Comparison of ENCODE assay signal across 14 cellular contexts in the genomic region with DNA sequence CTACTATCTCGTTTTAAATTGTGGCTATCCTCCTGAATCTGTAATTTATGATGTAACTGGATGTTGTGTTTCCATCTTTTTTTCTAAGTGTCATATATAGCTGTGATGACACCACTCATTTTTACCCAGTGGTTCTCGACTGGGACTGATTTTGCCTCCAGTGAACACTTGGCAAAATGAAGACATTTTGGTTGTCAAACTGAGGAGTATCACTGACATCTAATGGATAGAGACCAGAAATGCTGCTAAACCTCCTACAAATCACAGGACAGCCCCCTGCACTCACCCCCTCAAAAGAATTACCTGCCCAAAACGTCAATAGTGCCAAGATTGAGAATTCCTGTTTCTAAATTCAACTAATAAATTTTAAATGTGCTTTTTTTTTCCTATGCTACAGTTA.
A peak's percentile ranks its signal among the peaks of the same experiment; 100 is the strongest.
DNase-seq lines count a peak whose midpoint lies in the region; ATAC-seq and TF ChIP-seq lines count a peak whose summit lies in the region.
"Had no signal": no experiment of that assay in that cellular context is flagged by ENCODE, and none has a peak within 500 bp of the region (broad histone marks: within the 10 kb centered on the region; RNA-seq: fewer than 3 reads in every experiment).

No MANE protein-coding gene starts in this region.

- H3K27me3 ChIP-seq in RWPE2 (ENCODE audit: insufficient read depth, poor library complexity, severe bottlenecking) = no peaks in the 10 kb centered on the region
- H3K27me3 ChIP-seq: cardiac muscle cell had no signal

- H3K27ac Mint-ChIP-seq in stimulated activated naive CD8-positive, alpha-beta T cell treated with anti-CD3 and anti-CD28 coated beads, Interleukin-15, Interleukin-2, amounts not matched to agents 100 ng/mL and 50 ng/mL, for 24 hours = no peak overlapping the region

- DNase-seq in stimulated activated naive CD8-positive, alpha-beta T cell treated with anti-CD3 and anti-CD28 coated beads, Interleukin-15, Interleukin-2, amounts not matched to agents 100 U/mL and 50 U/mL, for 24 hours = no peak
- DNase-seq in RWPE2 (ENCODE audit: low spot score) (no peak), fibroblast of gingiva (ENCODE audit: low read depth) (peak; percentile 1), C1 segment of cervical spinal cord (lab: John Stamatoyannopoulos, UW) (no peak), nucleus accumbens (lab: John Stamatoyannopoulos, UW) (no peak), cortex of kidney (lab: John Stamatoyannopoulos, UW) (no peak)
- DNase-seq: activated CD4-positive, alpha-beta T cell treated with anti-CD3 and anti-CD28 coated beads for 4 hours; H7; head of caudate nucleus; stimulated activated CD4-positive, alpha-beta T cell treated with anti-CD3 and anti-CD28 coated beads, Interleukin-15, amount 100 ng/mL, for 24 hours had no signal

- H3K27ac ChIP-seq in RWPE2 (ENCODE audit: poor library complexity, severe bottlenecking) = no peak overlapping the region
- H3K27ac ChIP-seq: cardiac muscle cell had no signal

- peak; percentile 14 for TF ChIP-seq CTCF in RWPE2 (IDR thresholded peaks at IDR 0.05; ENCODE audit: poor library complexity, severe bottlenecking)

- H3K4me1 ChIP-seq in RWPE2 (ENCODE audit: insufficient read depth, poor library complexity, severe bottlenecking) = peaks cover 17% of the 10 kb centered on the region

- H3K4me3 ChIP-seq in RWPE2 (ENCODE audit: severe bottlenecking) = no peak overlapping the region
- H3K4me3 ChIP-seq: cardiac muscle cell had no signal

- H3K4me1 Mint-ChIP-seq in stimulated activated naive CD8-positive, alpha-beta T cell treated with anti-CD3 and anti-CD28 coated beads, Interleukin-15, Interleukin-2, amounts not matched to agents 100 ng/mL and 50 ng/mL, for 24 hours (ENCODE audit: low read depth) = peaks cover 38% of the 10 kb centered on the region

- no peaks in the 10 kb centered on the region for H3K9me3 Mint-ChIP-seq in stimulated activated naive CD8-positive, alpha-beta T cell treated with anti-CD3 and anti-CD28 coated beads, Interleukin-15, Interleukin-2, amounts not matched to agents 100 ng/mL and 50 ng/mL, for 24 hours

- no peaks in the 10 kb centered on the region for H3K9me3 ChIP-seq in RWPE2 (ENCODE audit: severe bottlenecking)

- peaks cover 44% of the 10 kb centered on the region for H3K36me3 ChIP-seq in RWPE2 (ENCODE audit: low read depth)

- peak overlapping the region; percentile 12 for H3K4me3 Mint-ChIP-seq in stimulated activated naive CD8-positive, alpha-beta T cell treated with anti-CD3 and anti-CD28 coated beads, Interleukin-15, Interleukin-2, amounts not matched to agents 100 ng/mL and 50 ng/mL, for 24 hours

- H3K36me3 Mint-ChIP-seq in stimulated activated naive CD8-positive, alpha-beta T cell treated with anti-CD3 and anti-CD28 coated beads, Interleukin-15, Interleukin-2, amounts not matched to agents 100 ng/mL and 50 ng/mL, for 24 hours (ENCODE audit: low read depth) = peaks cover 33% of the 10 kb centered on the region

- H3K27me3 Mint-ChIP-seq in stimulated activated naive CD8-positive, alpha-beta T cell treated with anti-CD3 and anti-CD28 coated beads, Interleukin-15, Interleukin-2, amounts not matched to agents 100 ng/mL and 50 ng/mL, for 24 hours = no peaks in the 10 kb centered on the region

- ATAC-seq in stimulated activated naive CD8-positive, alpha-beta T cell treated with anti-CD3 and anti-CD28 coated beads, Interleukin-15, Interleukin-2, amounts not matched to agents 100 U/mL and 50 U/mL, for 24 hours = no peak
- ATAC-seq in RWPE2 (ENCODE audit: low read depth) = no peak
- no peak for ATAC-seq in GM18502 (IDR thresholded peaks at IDR 0.05; ENCODE audit: poor library complexity, unreplicated experiment)
- ATAC-seq: Panc1 had no signal
